8 cellular contexts compared by ENCODE assay signal in the genomic region with DNA sequence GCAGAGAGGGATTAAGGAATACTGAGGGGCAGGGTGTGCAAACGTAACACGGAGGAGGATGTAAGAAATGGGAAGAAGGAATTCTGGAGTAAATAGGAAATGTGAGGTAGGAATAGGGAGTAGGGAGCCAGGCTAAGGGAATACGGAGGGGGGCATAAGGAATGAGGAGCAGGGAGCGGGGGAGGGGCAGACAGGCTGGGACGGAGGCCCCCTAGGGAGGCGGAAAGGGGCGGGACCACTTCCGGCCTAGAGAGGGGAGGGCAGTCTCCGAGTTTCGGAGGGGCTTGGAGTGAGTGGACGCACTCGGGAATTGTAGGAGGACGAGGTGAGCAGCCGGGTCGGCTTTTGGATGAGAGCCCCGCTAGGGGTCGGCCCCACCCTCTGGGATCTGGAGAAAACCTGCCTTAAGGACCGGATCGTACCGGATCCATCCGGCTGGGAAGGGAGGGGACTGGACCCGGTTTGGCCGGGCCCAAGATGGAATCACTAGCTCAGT. TPM values are rescaled to one million over a fixed set of nuclear protein-coding genes. Genes with fewer than 3 reads are reported as not detected.
DNase-seq lines count a peak whose midpoint lies in the region; ATAC-seq and TF ChIP-seq lines count a peak whose summit lies in the region.

No MANE protein-coding gene starts in this region.

- H3K27me3 Mint-ChIP-seq in activated T-helper 17 cell treated with anti-CD3 and anti-CD28 coated beads, Interleukin-2, amount 50 U/mL, for 72 hours = no peaks in the 10 kb centered on the region

- H3K9me3 ChIP-seq in neural cell (ENCODE audit: low read length) (no peaks in the 10 kb centered on the region), transverse colon (no peaks in the 10 kb centered on the region)

- peaks cover 16% of the 10 kb centered on the region for H3K4me1 Mint-ChIP-seq in activated T-helper 17 cell treated with anti-CD3 and anti-CD28 coated beads, Interleukin-2, amount 50 U/mL, for 72 hours

- H3K4me1 ChIP-seq in transverse colon = peaks cover 3 to 12% (median 8%) of the 10 kb centered on the region in 4 donors

- TF ChIP-seq CTCF in fibroblast of the aortic adventitia (IDR thresholded peaks at IDR 0.05; ENCODE audit: insufficient read depth, low read length) (no peak), neural cell (IDR thresholded peaks at IDR 0.05; ENCODE audit: poor library complexity, severe bottlenecking) (no peak), transverse colon (IDR thresholded peaks at IDR 0.05) (no peak)

- peaks cover 17% of the 10 kb centered on the region for H3K79me2 ChIP-seq in neural cell (replicated peaks; ENCODE audit: insufficient read depth, low read length)

- H3K27ac ChIP-seq in neural cell (ENCODE audit: low read length) = peak overlapping the region; percentile 99
- peak overlapping the region; percentile 84 to 93 (median 86) for H3K27ac ChIP-seq in transverse colon

- in situ Hi-C loops in transverse colon (cut with MboI; ENCODE audit: low pct_ligation_motif_present in 1 of 4, low pct_unique_long_range_greater_than_20kb in 1 of 4, low sequenced_read_pairs in 3 of 4) = loop anchor here in 2 of 4 donors (25.0 kb wide), 2 partner anchors 171 to 371 kb away; partner anchors contain the start of gene TSR2 (in 1 of the 2)

- H3K4me3 ChIP-seq in fibroblast of the aortic adventitia (ENCODE audit: low read depth, low read length) (peak overlapping the region; percentile 77), neural cell (ENCODE audit: low read length) (peak overlapping the region; percentile 79), transverse colon (peak overlapping the region; percentile 54 to 84 (median 78))

- ATAC-seq in HG02970 (IDR thresholded peaks at IDR 0.05; ENCODE audit: low FRiP score, unreplicated experiment) = peak; percentile 14
- peak; percentile 33 for ATAC-seq in activated T-helper 17 cell treated with anti-CD3 and anti-CD28 coated beads, Interleukin-2, amount 50 U/mL, for 72 hours (replicated peaks)

- H2AFZ ChIP-seq in neural cell (ENCODE audit: low read depth, low read length) = peak overlapping the region; percentile 56

- no peaks in the 10 kb centered on the region for H3K9me2 ChIP-seq in neural cell (ENCODE audit: insufficient read depth, low read length)

- H4K20me1 ChIP-seq in neural cell (ENCODE audit: insufficient read depth) = no peaks in the 10 kb centered on the region

- peak overlapping the region; percentile 97 for H3K27ac Mint-ChIP-seq in activated T-helper 17 cell treated with anti-CD3 and anti-CD28 coated beads, Interleukin-2, amount 50 U/mL, for 72 hours

- peak; percentile 14 for TF ChIP-seq RAD21 in neural cell (conservative IDR thresholded peaks at IDR 0.05)

- no peak for TF ChIP-seq POLR2A in transverse colon (IDR thresholded peaks at IDR 0.05)

- H3F3A ChIP-seq in neural cell (ENCODE audit: insufficient read depth, low read length, poor library complexity, severe bottlenecking) = no peaks in the 10 kb centered on the region

- H3K4me2 ChIP-seq in neural cell (ENCODE audit: low read length) = no peak overlapping the region

- H3K27me3 ChIP-seq in neural cell (ENCODE audit: insufficient read depth, low read depth, low read length) (no peaks in the 10 kb centered on the region), transverse colon (no peaks in the 10 kb centered on the region)

- intact Hi-C loops in transverse colon (cut with DNase I; ENCODE audit: low total_unique reads) = no loop called here

- peak; percentile 80 for DNase-seq in activated effector memory CD4-positive, alpha-beta T cell treated with anti-CD3 and anti-CD28 coated beads, Interleukin-2, amount 50 U/mL, for 16 hours
- DNase-seq in activated effector memory CD4-positive, alpha-beta T cell treated with Interleukin-2 at 50 U/mL for 16 hours = no peak
- DNase-seq in NCI-H510A treated with DMSO at 0.1 percent for 48 hours (lab: John Stamatoyannopoulos, UW) = peak; percentile 68
- DNase-seq in fibroblast of the aortic adventitia (ENCODE audit: low read depth) = no peak
- DNase-seq in transverse colon = peak; percentile 65

- WGBS in transverse colon (ENCODE audit: low coverage in 1 of 2), 2 donors = 45% methylated on average over 23 of the region's 23 CpGs; no CpG with 5 or more reads in 1 of the 2 donors

- H3K36me3 Mint-ChIP-seq in activated T-helper 17 cell treated with anti-CD3 and anti-CD28 coated beads, Interleukin-2, amount 50 U/mL, for 72 hours (ENCODE audit: low read depth) = peaks cover 38% of the 10 kb centered on the region

- peak overlapping the region; percentile 93 for H3K4me3 Mint-ChIP-seq in activated T-helper 17 cell treated with anti-CD3 and anti-CD28 coated beads, Interleukin-2, amount 50 U/mL, for 72 hours

- TF ChIP-seq EP300 in neural cell (conservative IDR thresholded peaks at IDR 0.05; ENCODE audit: poor library complexity, severe bottlenecking) (peak; percentile 34), transverse colon (IDR thresholded peaks at IDR 0.05; ENCODE audit: low read depth) (no peak)

- H3K36me3 ChIP-seq in neural cell (ENCODE audit: insufficient read depth, low read length) (no peaks in the 10 kb centered on the region), transverse colon (no peaks in the 10 kb centered on the region)

- peak overlapping the region; percentile 97 for H3K9ac ChIP-seq in neural cell (ENCODE audit: low read length)

- no peaks in the 10 kb centered on the region for H3K9me3 Mint-ChIP-seq in activated T-helper 17 cell treated with anti-CD3 and anti-CD28 coated beads, Interleukin-2, amount 50 U/mL, for 72 hours

TF ChIP-seq in neural cell, 6 proteins besides CTCF, POLR2A, EP300 and RAD21:
- TF ChIP-seq EZH2 (IDR thresholded peaks at IDR 0.05; ENCODE audit: borderline replicate concordance, insufficient read depth, low read length, poor library complexity, severe bottlenecking) = no peak
- TF ChIP-seq MXI1 (conservative IDR thresholded peaks at IDR 0.05; ENCODE audit: poor library complexity, severe bottlenecking) = peak; percentile 16
- peak; percentile 7 for TF ChIP-seq TAF1 (IDR thresholded peaks at IDR 0.05; ENCODE audit: low read depth)
- TF ChIP-seq REST (IDR thresholded peaks at IDR 0.05; ENCODE audit: borderline replicate concordance) = peak; percentile 100
- peak; percentile 31 for TF ChIP-seq SMC3 (conservative IDR thresholded peaks at IDR 0.05; ENCODE audit: poor library complexity)
- TF ChIP-seq POLR2AphosphoS5 (IDR thresholded peaks at IDR 0.05) = no peak

RNA-seq across cellular contexts. Expression of gene MAGED2, which starts 0.6 kb away (rescaled TPM):
- total RNA-seq in activated T-helper 17 cell treated with anti-CD3 and anti-CD28 coated beads, Interleukin-2, amount 50 U/mL, for 72 hours = 10 to 100 TPM; 40.8 to 54.8 TPM
- total RNA-seq in fibroblast of the aortic adventitia (ENCODE audit: low replicate concordance) (147 and 163 TPM in 2 replicates), transverse colon (100 to 1,000 TPM in 1 of 4 donors, 10 to 100 TPM in 3; 32.9 to 215 (median 67.4) TPM)
- polyA plus RNA-seq in neural cell = 982 and 1,118 TPM in 2 replicates
- 506 and 539 TPM in 2 replicates for polyA minus RNA-seq in neural cell

RNA-seq across cellular contexts. Expression of gene ITIH6, which starts 10.1 kb away (rescaled TPM):
- not detected for total RNA-seq in activated T-helper 17 cell treated with anti-CD3 and anti-CD28 coated beads, Interleukin-2, amount 50 U/mL, for 72 hours
- not detected in 2 replicates for total RNA-seq in fibroblast of the aortic adventitia (ENCODE audit: low replicate concordance)
- not detected in 2 replicates for polyA plus RNA-seq in neural cell
- not detected in 2 replicates for polyA minus RNA-seq in neural cell
- total RNA-seq in transverse colon = not detected

Comparison
In these comparisons a context has a peak if more than half of its experiments do, and no peak if none do; other contexts are left out.
1. DNase-seq: peak in activated effector memory CD4-positive, alpha-beta T cell treated with anti-CD3 and anti-CD28 coated beads, Interleukin-2, amount 50 U/mL, for 16 hours (single experiment), NCI-H510A treated with DMSO at 0.1 percent for 48 hours (single experiment) and transverse colon (single experiment); none in activated effector memory CD4-positive, alpha-beta T cell treated with Interleukin-2 at 50 U/mL for 16 hours (single experiment) and fibroblast of the aortic adventitia (single experiment).
2. Peak in every context shown above with its lines, with median percentiles within 50 percentile points of each other: H3K4me3 ChIP-seq.